In the genomic region with DNA sequence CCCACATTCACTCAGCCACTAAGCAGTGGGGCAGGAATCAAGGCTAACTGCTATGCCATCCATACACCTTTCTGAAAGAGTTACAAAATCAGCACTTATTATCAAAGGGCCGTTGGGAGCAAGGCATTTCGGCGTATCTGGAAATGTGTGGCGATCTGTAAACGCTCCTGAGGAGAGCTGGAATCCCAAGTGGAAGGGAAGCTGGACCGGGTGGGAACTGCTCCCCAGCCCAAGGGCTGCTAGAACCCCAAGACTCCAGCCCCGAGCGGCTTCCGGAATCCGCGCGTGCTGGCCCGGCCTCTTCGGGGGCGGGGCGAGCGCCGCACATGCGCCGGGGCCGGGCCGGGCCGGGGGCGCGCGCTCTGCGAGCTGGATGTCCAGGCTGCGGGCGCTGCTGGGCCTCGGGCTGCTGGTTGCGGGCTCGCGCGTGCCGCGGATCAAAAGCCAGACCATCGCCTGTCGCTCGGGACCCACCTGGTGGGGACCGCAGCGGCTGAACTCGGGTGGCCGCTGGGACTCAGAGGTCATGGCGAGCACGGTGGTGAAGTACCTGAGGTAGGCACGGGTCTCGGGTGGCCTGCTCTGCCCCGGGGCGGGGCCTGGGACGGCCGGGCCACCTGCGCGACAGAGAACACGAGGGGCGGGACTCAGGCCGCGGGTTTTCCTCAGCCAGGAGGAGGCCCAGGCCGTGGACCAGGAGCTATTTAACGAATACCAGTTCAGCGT, we compare ENCODE assay signal across 8 cellular contexts.
DNase-seq lines count a peak whose midpoint lies in the region; ATAC-seq and TF ChIP-seq lines count a peak whose summit lies in the region.

NAXE (plus strand) TSS at position 345 of the 726 bp plus-strand sequence; CDS start at position 374, 29 bp downstream.

- H3K27me3 ChIP-seq in BLaER1, result no peaks in the 10 kb centered on the region
- no peaks in the 10 kb centered on the region for H3K27me3 ChIP-seq in effector memory CD4-positive, alpha-beta T cell (replicated peaks; ENCODE audit: control insufficient read depth, insufficient read depth, low read length, poor library complexity, severe bottlenecking)

- H3K27ac ChIP-seq in BLaER1, result peak within 1 kb of the TSS; percentile 95
- H3K27ac ChIP-seq in effector memory CD4-positive, alpha-beta T cell (ENCODE audit: insufficient read depth, low read length, poor library complexity, severe bottlenecking), result peak within 1 kb of the TSS; percentile 64

- ATAC-seq in HG03354 (IDR thresholded peaks at IDR 0.05; ENCODE audit: poor library complexity, severe bottlenecking, unreplicated experiment), result peak; percentile 86

- DNase-seq in NCI-H748 (lab: John Stamatoyannopoulos, UW; ENCODE audit: unreplicated experiment) (peak; percentile 81), medulla oblongata (ENCODE audit: extremely low spot score) (peak; percentile 81)
- DNase-seq in activated CD8-positive, alpha-beta memory T cell treated with anti-CD3 and anti-CD28 coated beads for 1 hour (ENCODE audit: extremely low read depth in 1 of 2, low read depth in 1 of 2), result peak; percentile 19 to 59
- peak; percentile 43 to 64 (median 55) for DNase-seq in effector memory CD4-positive, alpha-beta T cell
- peak; percentile 56 for DNase-seq in stimulated activated CD8-positive, alpha-beta memory T cell treated with anti-CD3 and anti-CD28 coated beads, Interleukin-12 subunit alpha, Interleukin-12 subunit beta, amount 100 ng/mL, for 4 hours (ENCODE audit: low read depth)

- peak within 1 kb of the TSS; percentile 90 for H3K4me3 ChIP-seq in BLaER1
- peak within 1 kb of the TSS; percentile 57 for H3K4me3 ChIP-seq in effector memory CD4-positive, alpha-beta T cell (ENCODE audit: insufficient read depth, low read depth, low read length, poor library complexity, severe bottlenecking)

- H3K9me3 ChIP-seq in BLaER1, result no peaks in the 10 kb centered on the region
- no peaks in the 10 kb centered on the region for H3K9me3 ChIP-seq in effector memory CD4-positive, alpha-beta T cell (ENCODE audit: control insufficient read depth, low read length)

- peaks cover 55% of the 10 kb centered on the region for H3K36me3 ChIP-seq in BLaER1
- peaks cover 24% of the 10 kb centered on the region for H3K36me3 ChIP-seq in effector memory CD4-positive, alpha-beta T cell (ENCODE audit: control insufficient read depth, insufficient read depth, low read length)

- peak within 1 kb of the TSS; percentile 96 for H3K9ac ChIP-seq in BLaER1

- H3K4me1 ChIP-seq in BLaER1, result peaks cover 42% of the 10 kb centered on the region
- H3K4me1 ChIP-seq in effector memory CD4-positive, alpha-beta T cell (ENCODE audit: control insufficient read depth, insufficient read depth, low read length, poor library complexity, severe bottlenecking), result peaks cover 6% of the 10 kb centered on the region

- peaks cover 13% of the 10 kb centered on the region for H4K20me1 ChIP-seq in BLaER1

- peak within 1 kb of the TSS; percentile 86 for H3K4me2 ChIP-seq in BLaER1

- peak; percentile 95 for TF ChIP-seq POLR2A in GM19193 (IDR thresholded peaks at IDR 0.05; ENCODE audit: extremely low read depth, insufficient read depth, insufficient read length)

Comparison
In these comparisons a context has a peak if more than half of its experiments do, and no peak if none do; other contexts are left out.
1. Peak in every context shown above with its lines: DNase-seq, ATAC-seq, H3K4me3 ChIP-seq and H3K27ac ChIP-seq.